ENCODE assay signal across 9 cellular contexts in the genomic region with DNA sequence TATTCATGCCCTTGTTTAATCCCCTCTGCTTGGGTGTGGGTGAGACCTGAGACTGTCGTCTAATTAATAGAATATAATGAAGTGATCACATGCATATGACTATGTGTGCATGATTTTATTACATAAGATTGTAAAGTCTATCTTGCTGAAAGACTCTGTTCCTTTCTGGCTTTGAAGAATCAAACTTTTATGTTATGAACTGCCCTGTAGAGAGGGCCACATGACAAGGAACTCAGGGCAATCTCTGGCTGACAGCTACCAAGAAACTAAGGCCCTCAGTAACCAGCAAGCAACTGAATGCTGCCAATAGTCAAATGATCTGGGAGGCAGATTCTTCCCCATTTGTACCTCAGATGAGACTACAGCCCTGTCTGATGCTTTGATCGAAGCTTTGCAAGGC. TPM values are rescaled to one million over a fixed set of nuclear protein-coding genes. Genes with fewer than 3 reads are reported as not detected.
"Had no signal": no experiment of that assay in that cellular context is flagged by ENCODE, and none has a peak within 500 bp of the region (broad histone marks: within the 10 kb centered on the region; RNA-seq: fewer than 3 reads in every experiment).

No MANE protein-coding gene starts in this region.

- FAIRE-seq: HTR-8/SVneo had no signal

- H3K9me3 Mint-ChIP-seq: HFFc6 had no signal

- H2AFZ ChIP-seq: GM23248 had no signal

- H3K4me3 ChIP-seq: GM23248, HAP-1 had no signal

- H3K27ac ChIP-seq: GM23248 had no signal

- H3K27ac Mint-ChIP-seq: HFFc6 had no signal

- H3K4me1 ChIP-seq: HAP-1 had no signal

- ATAC-seq: HCT116 had no signal

- H3K9ac ChIP-seq: GM23248 had no signal

- H3K4me3 Mint-ChIP-seq: HFFc6 had no signal

- DNase-seq: GM23248, GOT3, H7, HFFc6, IMR-90 had no signal

- H3K9me3 ChIP-seq: HAP-1 had no signal

- H3K36me3 ChIP-seq: HAP-1 had no signal

RNA-seq across cellular contexts. Expression of a gene that starts 13.5 kb away (rescaled TPM):
- total RNA-seq: GM23248, HFFc6, HT-29, IMR-90 had no signal
- polyA plus RNA-seq: GM23248, IMR-90 had no signal
